In genomic region chr16:23502466-23502865, GRCh38 we compare ENCODE assay signal across 26 cellular contexts. TPM values are rescaled to one million over a fixed set of nuclear protein-coding genes. Genes with fewer than 3 reads are reported as not detected.
DNase-seq lines count a peak whose midpoint lies in the region; ATAC-seq and TF ChIP-seq lines count a peak whose summit lies in the region.
"Had no signal": no experiment of that assay in that cellular context is flagged by ENCODE, and none has a peak within 500 bp of the region (broad histone marks: within the 10 kb centered on the region; RNA-seq: fewer than 3 reads in every experiment).

No MANE protein-coding gene starts in this region.

- H3K27me3 ChIP-seq in adrenal gland (no peaks in the 10 kb centered on the region), H7 (ENCODE audit: control insufficient read depth, insufficient read depth, low read length) (no peaks in the 10 kb centered on the region)
- H3K27me3 ChIP-seq: dorsolateral prefrontal cortex, sigmoid colon, upper lobe of left lung had no signal

- peaks cover 47 to 69% of the 10 kb centered on the region in 2 donors for H3K4me1 Mint-ChIP-seq in immature natural killer cell

- H3K4me1 ChIP-seq in HEK293 (ENCODE audit: control insufficient read depth, insufficient read depth, low read length) (peaks cover 13% of the 10 kb centered on the region), adrenal gland (replicated peaks in 1 of 2) (peaks cover 63 to 92% of the 10 kb centered on the region in 2 donors)

- no peaks in the 10 kb centered on the region for H3K9me3 Mint-ChIP-seq in immature natural killer cell

- H3K36me3 Mint-ChIP-seq in immature natural killer cell, result no peaks in the 10 kb centered on the region

- POLR2A ChIA-PET in HEK293 (lab: Yijun Ruan, JAX), result interaction anchor here (0.6 kb wide), 1 partner anchor 199 kb away, joined by 4 read pairs; no protein-coding TSS in a partner anchor

- H3K9me3 ChIP-seq in HEK293 (ENCODE audit: control insufficient read depth, insufficient read depth, low read depth, low read length), result no peaks in the 10 kb centered on the region
- H3K9me3 ChIP-seq in adrenal gland (replicated peaks in 1 of 3), result no peaks in the 10 kb centered on the region
- H3K9me3 ChIP-seq: left ventricle myocardium inferior, sigmoid colon, upper lobe of left lung had no signal

- H3K4me3 Mint-ChIP-seq in immature natural killer cell, result no peak overlapping the region
- H3K4me3 Mint-ChIP-seq: activated CD8-positive, alpha-beta T cell treated with anti-CD3 and anti-CD28 coated beads, Interleukin-2, amount 10 ng/mL, durations not matched to agents 7 days and 5 days had no signal

- WGBS in adrenal gland, 4 donors, result 61 to 85% (median 76%) methylated on average over 2 of the region's 2 CpGs

- peak overlapping the region in 4 of 6 donors; percentile 26 to 87 (median 76) for H3K27ac Mint-ChIP-seq in immature natural killer cell
- H3K27ac Mint-ChIP-seq: activated CD8-positive, alpha-beta T cell treated with anti-CD3 and anti-CD28 coated beads, Interleukin-2, amount 10 ng/mL, durations not matched to agents 7 days and 5 days; CD4-positive, CD25-positive, alpha-beta regulatory T cell had no signal

- no peak for TF ChIP-seq POLR2A in adrenal gland (IDR thresholded peaks at IDR 0.05)

- ATAC-seq in GM19455 (IDR thresholded peaks at IDR 0.05; ENCODE audit: unreplicated experiment), result no peak
- ATAC-seq: activated CD8-positive, alpha-beta T cell treated with anti-CD3 and anti-CD28 coated beads, Interleukin-2, amount 10 ng/mL, durations not matched to agents 7 days and 5 days had no signal

- peaks cover 3 to 10% (median 5%) of the 10 kb centered on the region in 3 donors for H3K27me3 Mint-ChIP-seq in immature natural killer cell (ENCODE audit: low read depth in 3 of 3)
- H3K27me3 Mint-ChIP-seq: CD4-positive, CD25-positive, alpha-beta regulatory T cell had no signal

- TF ChIP-seq CTCF in AG10803 (conservative IDR thresholded peaks at IDR 0.05; ENCODE audit: low read length) (no peak), HEK293 (tag by site-specific recombination; IDR thresholded peaks at IDR 0.05) (no peak), adrenal gland (IDR thresholded peaks at IDR 0.05) (no peak)

- CTCF ChIA-PET in HEK293 (lab: Yijun Ruan, JAX), result interaction anchor here (1.2 to 1.8 kb wide), 2 partner anchors 10 to 94 kb away, joined by 3 to 4 read pairs; no protein-coding TSS in a partner anchor

- intact Hi-C loops in adrenal gland (cut with DNase I), result loop anchor here in 1 of 2 donors (10.0 kb wide), 1 partner anchor 52 kb away; the partner anchor contains the start of genes EARS2 and UBFD1

- H3K4me3 ChIP-seq in AG10803 (ENCODE audit: low read length), result no peak overlapping the region
- no peak overlapping the region for H3K4me3 ChIP-seq in HEK293 (ENCODE audit: low read depth, low read length)
- no peak overlapping the region for H3K4me3 ChIP-seq in adrenal gland
- H3K4me3 ChIP-seq in H7 (ENCODE audit: insufficient read depth, low read depth, low read length), result no peak overlapping the region
- H3K4me3 ChIP-seq: dorsolateral prefrontal cortex, left ventricle myocardium inferior, sigmoid colon, upper lobe of left lung had no signal

- H3K27ac ChIP-seq in HEK293 (ENCODE audit: extremely low read depth, low read depth, low read length) (no peak overlapping the region), adrenal gland (peak overlapping the region in 3 of 5 donors; percentile 58 to 82 (median 71))
- H3K27ac ChIP-seq: dorsolateral prefrontal cortex, left ventricle myocardium inferior, sigmoid colon, upper lobe of left lung had no signal

- H3K36me3 ChIP-seq in HEK293 (ENCODE audit: control insufficient read depth in 2 of 2, insufficient read depth in 1 of 2, low read length in 2 of 2) (peaks cover 0 to 10% of the 10 kb centered on the region in 2 experiments; a peak in 2 of 3 replicates), adrenal gland (replicated peaks in 1 of 2) (no peaks in the 10 kb centered on the region), H7 (replicated peaks; ENCODE audit: control insufficient read depth, insufficient read depth, low read length) (no peaks in the 10 kb centered on the region; the same call in none of the 2 replicates)
- H3K36me3 ChIP-seq: left ventricle myocardium inferior, sigmoid colon had no signal

- DNase-seq in AG10803 (ENCODE audit: low read depth), result peak; percentile 15
- DNase-seq in adrenal gland, result no peak
- DNase-seq in immature natural killer cell, result no peak
- DNase-seq in SHP77 (lab: John Stamatoyannopoulos, UW), result no peak
- no peak for DNase-seq in stimulated activated naive CD4-positive, alpha-beta T cell (lab: John Stamatoyannopoulos, UW)
- no peak for DNase-seq in H7
- DNase-seq: activated CD4-positive, alpha-beta T cell treated with anti-CD3 and anti-CD28 coated beads for 1 hour; activated CD8-positive, alpha-beta T cell treated with anti-CD3 and anti-CD28 coated beads, Interleukin-2, amount 10 ng/mL, durations not matched to agents 7 days and 5 days; activated naive CD4-positive, alpha-beta T cell treated with Interleukin-2 at 50 U/mL for 16 hours; activated T-cell treated with anti-CD3 and anti-CD28 coated beads, Interleukin-2, amount 50 U/mL, for 48 hours; caudate nucleus; CD4-positive, CD25-positive, alpha-beta regulatory T cell; dorsolateral prefrontal cortex; foreskin fibroblast; left ventricle myocardium inferior; midbrain; NCI-H1092; NCI-H510A; RPMI8226; sigmoid colon; stimulated activated CD4-positive, alpha-beta T cell treated with anti-CD3 and anti-CD28 coated beads, Interleukin-15, amount 100 ng/mL, for 24 hours; stimulated activated CD8-positive, alpha-beta memory T cell treated with anti-CD3 and anti-CD28 coated beads, Interleukin-4, amount 100 ng/mL, for 48 hours; T-helper 9 cell; upper lobe of left lung had no signal

TF ChIP-seq in HEK293, 187 proteins besides CTCF, POLR2A, EP300 and RAD21:
- TF ChIP-seq KLF17 (tag by site-specific recombination; IDR thresholded peaks at IDR 0.05) (no peak), ZNF830 (tag by site-specific recombination; IDR thresholded peaks at IDR 0.05; ENCODE audit: low read depth) (no peak), ZNF23 (tag by site-specific recombination; IDR thresholded peaks at IDR 0.05; ENCODE audit: borderline replicate concordance) (no peak), ZNF585B (tag by site-specific recombination; IDR thresholded peaks at IDR 0.05) (no peak), OSR2 (tag by site-specific recombination; IDR thresholded peaks at IDR 0.05) (peak; percentile 42; the same call in 1 of the 2 replicates), ZNF248 (tag by site-specific recombination; IDR thresholded peaks at IDR 0.05) (no peak), ZNF138 (tag by site-specific recombination; IDR thresholded peaks at IDR 0.05; ENCODE audit: borderline replicate concordance) (no peak)
- TF ChIP-seq, protein P1, sequence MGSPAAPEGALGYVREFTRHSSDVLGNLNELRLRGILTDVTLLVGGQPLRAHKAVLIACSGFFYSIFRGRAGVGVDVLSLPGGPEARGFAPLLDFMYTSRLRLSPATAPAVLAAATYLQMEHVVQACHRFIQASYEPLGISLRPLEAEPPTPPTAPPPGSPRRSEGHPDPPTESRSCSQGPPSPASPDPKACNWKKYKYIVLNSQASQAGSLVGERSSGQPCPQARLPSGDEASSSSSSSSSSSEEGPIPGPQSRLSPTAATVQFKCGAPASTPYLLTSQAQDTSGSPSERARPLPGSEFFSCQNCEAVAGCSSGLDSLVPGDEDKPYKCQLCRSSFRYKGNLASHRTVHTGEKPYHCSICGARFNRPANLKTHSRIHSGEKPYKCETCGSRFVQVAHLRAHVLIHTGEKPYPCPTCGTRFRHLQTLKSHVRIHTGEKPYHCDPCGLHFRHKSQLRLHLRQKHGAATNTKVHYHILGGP (tag by site-specific recombination; IDR thresholded peaks at IDR 0.05), result no peak

RNA-seq across cellular contexts. Expression of gene GGA2, which starts 7.8 kb away (rescaled TPM):
- total RNA-seq in adrenal gland, result 100 to 1,000 TPM in 6 of 8 donors, 10 to 100 TPM in 2; 57.4 to 143 (median 116) TPM
- 100 to 1,000 TPM in 1 of 3 donors, 10 to 100 TPM in 2; 37.7 to 129 (median 66.5) TPM for polyA plus RNA-seq in adrenal gland
- polyA plus RNA-seq in immature natural killer cell, result 10 to 100 TPM; 34.1 to 40.0 (median 36.1) TPM
- 23.2 and 34.1 TPM in 2 replicates for total RNA-seq in H7 (2014; rRNA removed; shearing (Covaris generic))

RNA-seq across cellular contexts. Expression of gene COG7, which starts 49.5 kb away (rescaled TPM):
- total RNA-seq in adrenal gland, result 10 to 100 TPM; 10.7 to 25.7 (median 21.4) TPM
- 10 to 100 TPM; 19.2 to 50.1 (median 37.3) TPM for polyA plus RNA-seq in adrenal gland
- 10 to 100 TPM in 2 of 3 donors, 1 to 10 TPM in 1; 9.5 to 21.7 (median 12.0) TPM for polyA plus RNA-seq in immature natural killer cell
- total RNA-seq in H7 (2014; rRNA removed; shearing (Covaris generic)), result 17.1 and 26.4 TPM in 2 replicates

RNA-seq across cellular contexts. Expression of gene EARS2, which starts 54.7 kb away (rescaled TPM):
- 10 to 100 TPM; 20.0 to 85.7 (median 29.1) TPM for total RNA-seq in adrenal gland
- polyA plus RNA-seq in adrenal gland, result 10 to 100 TPM; 30.0 to 44.6 (median 38.4) TPM
- 10 to 100 TPM in 1 of 3 donors, 1 to 10 TPM in 2; 6.3 to 14.1 (median 9.5) TPM for polyA plus RNA-seq in immature natural killer cell
- 101 and 105 TPM in 2 replicates for total RNA-seq in H7 (2014; rRNA removed; shearing (Covaris generic))

RNA-seq across cellular contexts. Expression of gene UBFD1, which starts 55.1 kb away (rescaled TPM):
- 100 to 1,000 TPM in 3 of 8 donors, 10 to 100 TPM in 5; 58.5 to 151 (median 91.3) TPM for total RNA-seq in adrenal gland
- polyA plus RNA-seq in adrenal gland (10 to 100 TPM in 2 of 3 donors, 1 to 10 TPM in 1; 9.5 to 65.8 (median 10.9) TPM), immature natural killer cell (10 to 100 TPM; 13.1 to 18.8 (median 14.2) TPM)
- total RNA-seq in H7 (2014; rRNA removed; shearing (Covaris generic)), result 68.2 and 72.9 TPM in 2 replicates
